1 cellular context compared by ENCODE assay signal in genomic region chr22:20024225-20025087, GRCh38.
TF ChIP-seq lines count a peak whose summit lies in the region.

No MANE protein-coding gene starts in this region.

TF ChIP-seq in K562, 482 proteins besides CTCF, POLR2A, EP300 and RAD21 (continued from another document):
- TF ChIP-seq ZMIZ1 (IDR thresholded peaks at IDR 0.05; ENCODE audit: low read depth in 2 of 2, low read length in 2 of 2) (0 out of 4 replicates have a peak, but pooled peaks of 1 of the 2 experiments have one; percentile 34), ELK1 (CRISPR knock-in tag; IDR thresholded peaks at IDR 0.05) (no peak), BHLHE40 (IDR thresholded peaks at IDR 0.05; ENCODE audit: low read length) (0 out of 2 replicates have a peak, but pooled peaks have one; percentile 15), HIVEP1 (CRISPR knock-in tag; IDR thresholded peaks at IDR 0.05) (no peak), ZBTB9 (CRISPR knock-in tag; IDR thresholded peaks at IDR 0.05) (peak; percentile 67; the same call in 1 of the 2 replicates), TOE1 (IDR thresholded peaks at IDR 0.05; ENCODE audit: borderline replicate concordance) (no peak), TOE1 (CRISPR knock-in tag; IDR thresholded peaks at IDR 0.05; ENCODE audit: borderline replicate concordance, low read depth) (no peak), COPS2 (conservative IDR thresholded peaks at IDR 0.05) (no peak), TCFL5 (CRISPR knock-in tag; conservative IDR thresholded peaks at IDR 0.05) (no peak), MXD1 (CRISPR knock-in tag; IDR thresholded peaks at IDR 0.05; ENCODE audit: borderline replicate concordance, poor library complexity, severe bottlenecking) (peak; percentile 65), HNRNPUL1 (IDR thresholded peaks at IDR 0.05; ENCODE audit: low read length) (0 out of 2 replicates have a peak, but pooled peaks have one; percentile 54), SPI1 (IDR thresholded peaks at IDR 0.05; ENCODE audit: borderline replicate concordance, low read depth, low read length) (peak; percentile 43), SRSF9 (IDR thresholded peaks at IDR 0.05; ENCODE audit: borderline replicate concordance, low read depth, low read length) (no peak), FOXK2 (conservative IDR thresholded peaks at IDR 0.05 in 1 of 2, IDR thresholded peaks at IDR 0.05 in 1 of 2; ENCODE audit: low read depth in 2 of 2) (no peak), ZNF76 (CRISPR knock-in tag; IDR thresholded peaks at IDR 0.05; ENCODE audit: borderline replicate concordance) (0 out of 2 replicates have a peak, but pooled peaks have one; percentile 30), BRCA1 (IDR thresholded peaks at IDR 0.05) (no peak), BRCA1 (CRISPR knock-in tag; IDR thresholded peaks at IDR 0.05) (no peak), WHSC1 (IDR thresholded peaks at IDR 0.05; ENCODE audit: low read length) (peak; percentile 91), ZKSCAN1 (IDR thresholded peaks at IDR 0.05; ENCODE audit: low read depth, low read length) (peak; percentile 47; the same call in 1 of the 2 replicates), MAFF (IDR thresholded peaks at IDR 0.05; ENCODE audit: low read length) (no peak), RNF2 (IDR thresholded peaks at IDR 0.05) (no peak), ATF1 (CRISPR knock-in tag; IDR thresholded peaks at IDR 0.05) (no peak), ATF1 (tag; IDR thresholded peaks at IDR 0.05) (peak; percentile 54; the same call in 1 of the 2 replicates), ZBTB26 (CRISPR knock-in tag; IDR thresholded peaks at IDR 0.05) (peak; percentile 4; the same call in 1 of the 2 replicates), CREB3L1 (IDR thresholded peaks at IDR 0.05; ENCODE audit: borderline replicate concordance, low read depth) (no peak), MAZ (CRISPR knock-in tag; conservative IDR thresholded peaks at IDR 0.05 in 1 of 2, IDR thresholded peaks at IDR 0.05 in 1 of 2) (0 out of 4 replicates have a peak, but pooled peaks of 1 of the 2 experiments have one; percentile 9), ETS1 (conservative IDR thresholded peaks at IDR 0.05; ENCODE audit: control insufficient read depth, low read depth, low read length) (no peak), HMGN3 (IDR thresholded peaks at IDR 0.05; ENCODE audit: borderline replicate concordance, extremely low read depth, insufficient read length, low read depth, low read length) (no peak), ZBTB8A (IDR thresholded peaks at IDR 0.05; ENCODE audit: partially characterized antibody) (no peak), MYC (IDR thresholded peaks at IDR 0.05; ENCODE audit: low read depth, low read length) (peak; percentile 8; the same call in 1 of the 2 replicates), MYC (CRISPR knock-in tag; IDR thresholded peaks at IDR 0.05; ENCODE audit: borderline replicate concordance, low read depth) (peak; percentile 51; the same call in 1 of the 2 replicates), FOXP1 (CRISPR knock-in tag; IDR thresholded peaks at IDR 0.05) (no peak), TRIM24 (IDR thresholded peaks at IDR 0.05) (no peak)
